In the genomic region with DNA sequence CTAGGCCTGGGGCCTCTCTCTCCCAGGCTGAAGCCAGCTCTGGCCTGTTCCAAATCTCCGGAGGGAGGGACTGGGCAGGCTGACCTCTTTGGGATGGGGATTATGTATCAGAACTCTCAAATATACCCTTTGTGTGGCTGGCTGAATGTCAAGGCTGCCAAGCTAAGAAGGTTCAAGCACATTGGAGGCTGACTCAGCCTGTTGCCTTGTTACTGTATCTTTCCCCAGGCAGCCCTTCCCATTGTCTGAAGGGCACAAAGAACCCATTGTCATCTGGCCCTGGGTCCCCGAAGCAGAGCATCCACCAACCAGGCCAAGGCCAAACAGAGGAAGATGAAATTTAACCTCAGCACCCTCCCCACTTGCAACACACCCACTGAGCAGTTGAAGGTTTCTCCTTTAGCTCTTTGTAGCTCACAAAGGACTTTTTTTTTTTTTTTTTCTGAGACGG, we compare ENCODE assay signal across 15 cellular contexts. TPM values are rescaled to one million over a fixed set of nuclear protein-coding genes. Genes with fewer than 3 reads are reported as not detected.
DNase-seq lines count a peak whose midpoint lies in the region; ATAC-seq and TF ChIP-seq lines count a peak whose summit lies in the region.
"Had no signal": no experiment of that assay in that cellular context is flagged by ENCODE, and none has a peak within 500 bp of the region (broad histone marks: within the 10 kb centered on the region; RNA-seq: fewer than 3 reads in every experiment).

No MANE protein-coding gene starts in this region.

- peaks cover 19 to 29% of the 10 kb centered on the region in 2 donors for H3K4me1 ChIP-seq in gastrocnemius medialis
- H3K4me1 ChIP-seq: BLaER1 had no signal

- no peaks in the 10 kb centered on the region for H3K27me3 ChIP-seq in layer of hippocampus (ENCODE audit: control insufficient read depth, insufficient read depth, low read length)
- no peaks in the 10 kb centered on the region for H3K27me3 ChIP-seq in gastrocnemius medialis
- H3K27me3 ChIP-seq: BLaER1 had no signal

- DNase-seq in HT1080 (ENCODE audit: low read depth) (peak; percentile 99), astrocyte of the hippocampus (ENCODE audit: low read depth, low spot score) (peak; percentile 58), gastrocnemius medialis (no peak), CD14-positive monocyte (ENCODE audit: low spot score) (no peak)
- no peak for DNase-seq in activated T-cell treated with anti-CD3 and anti-CD28 coated beads, Interleukin-2, amount 50 U/mL, for 24 hours
- no peak for DNase-seq in activated T-cell treated with anti-CD3 and anti-CD28 coated beads, Interleukin-2, amount 50 U/mL, for 1 hour
- DNase-seq: activated CD8-positive, alpha-beta memory T cell treated with anti-CD3 and anti-CD28 coated beads, Interleukin-2, amount 50 U/mL, for 48 hours; GDM1; NCI-H526 treated with DMSO at 0.1 percent for 48 hours; SIG-M5; stimulated activated naive B cell treated with anti-CD40 and anti-IgM and Interleukin-4, amounts not matched to agents 10 μg/mL and 1 μg/mL and 100 μg/mL, for 72 hours had no signal

- no peak for TF ChIP-seq POLR2A in gastrocnemius medialis (IDR thresholded peaks at IDR 0.05)

- H3K36me3 Mint-ChIP-seq in activated T-cell treated with anti-CD3 and anti-CD28 coated beads, Interleukin-2, amount 50 U/mL, for 24 hours (ENCODE audit: low read depth), result no peaks in the 10 kb centered on the region
- no peaks in the 10 kb centered on the region for H3K36me3 Mint-ChIP-seq in CD14-positive monocyte
- H3K36me3 Mint-ChIP-seq: natural killer cell treated with Interleukin-12 subunit alpha and Interleukin-12 subunit beta and Interleukin-15 and Interleukin-18, amount 100 ng/mL, for 72 hours; stimulated activated naive B cell treated with anti-CD40 and anti-IgM and Interleukin-4, amounts not matched to agents 10 μg/mL and 1 μg/mL and 100 μg/mL, for 72 hours had no signal

- intact Hi-C loops in gastrocnemius medialis (cut with DNase I; ENCODE audit: low total_unique reads) (no loop called here), CD14-positive monocyte (cut with micrococcal nuclease) (no loop called here)

- H3K9me3 Mint-ChIP-seq in activated T-cell treated with anti-CD3 and anti-CD28 coated beads, Interleukin-2, amount 50 U/mL, for 24 hours, result no peaks in the 10 kb centered on the region
- no peaks in the 10 kb centered on the region for H3K9me3 Mint-ChIP-seq in CD14-positive monocyte
- H3K9me3 Mint-ChIP-seq: natural killer cell treated with Interleukin-12 subunit alpha and Interleukin-12 subunit beta and Interleukin-15 and Interleukin-18, amount 100 ng/mL, for 72 hours; stimulated activated naive B cell treated with anti-CD40 and anti-IgM and Interleukin-4, amounts not matched to agents 10 μg/mL and 1 μg/mL and 100 μg/mL, for 72 hours had no signal

- in situ Hi-C loops in gastrocnemius medialis (cut with MboI; ENCODE audit: low sequenced_read_pairs in 4 of 4), result no loop called here

- no peaks in the 10 kb centered on the region for H3K4me1 Mint-ChIP-seq in activated T-cell treated with anti-CD3 and anti-CD28 coated beads, Interleukin-2, amount 50 U/mL, for 24 hours (ENCODE audit: low read depth)
- H3K4me1 Mint-ChIP-seq in CD14-positive monocyte, result no peaks in the 10 kb centered on the region

- no peaks in the 10 kb centered on the region for H3K9me3 ChIP-seq in gastrocnemius medialis
- H3K9me3 ChIP-seq: BLaER1 had no signal

- no peak overlapping the region for H3K4me3 Mint-ChIP-seq in activated T-cell treated with anti-CD3 and anti-CD28 coated beads, Interleukin-2, amount 50 U/mL, for 24 hours
- H3K4me3 Mint-ChIP-seq in CD14-positive monocyte, result no peak overlapping the region
- H3K4me3 Mint-ChIP-seq: natural killer cell treated with Interleukin-12 subunit alpha and Interleukin-12 subunit beta and Interleukin-15 and Interleukin-18, amount 100 ng/mL, for 72 hours; stimulated activated naive B cell treated with anti-CD40 and anti-IgM and Interleukin-4, amounts not matched to agents 10 μg/mL and 1 μg/mL and 100 μg/mL, for 72 hours had no signal

- H3K4me3 ChIP-seq in gastrocnemius medialis, result no peak overlapping the region
- H3K4me3 ChIP-seq: BLaER1 had no signal

- H3K27ac ChIP-seq in layer of hippocampus (ENCODE audit: low read depth, low read length), result peak overlapping the region; percentile 89
- H3K27ac ChIP-seq in gastrocnemius medialis, result peak overlapping the region in 2 of 4 donors; percentile 20 to 43
- H3K27ac ChIP-seq: BLaER1 had no signal

- ATAC-seq in gastrocnemius medialis, result peak; percentile 22
- ATAC-seq in GM19467 (IDR thresholded peaks at IDR 0.05; ENCODE audit: unreplicated experiment), result no peak
- ATAC-seq: natural killer cell treated with Interleukin-12 subunit alpha and Interleukin-12 subunit beta and Interleukin-15 and Interleukin-18, amount 100 ng/mL, for 72 hours; stimulated activated naive B cell treated with anti-CD40 and anti-IgM and Interleukin-4, amounts not matched to agents 10 μg/mL and 1 μg/mL and 100 μg/mL, for 72 hours had no signal

- H3K27ac Mint-ChIP-seq in activated T-cell treated with anti-CD3 and anti-CD28 coated beads, Interleukin-2, amount 50 U/mL, for 24 hours, result no peak overlapping the region
- peak overlapping the region in 1 of 7 donors; percentile 47 for H3K27ac Mint-ChIP-seq in CD14-positive monocyte
- H3K27ac Mint-ChIP-seq: natural killer cell treated with Interleukin-12 subunit alpha and Interleukin-12 subunit beta and Interleukin-15 and Interleukin-18, amount 100 ng/mL, for 72 hours; stimulated activated naive B cell treated with anti-CD40 and anti-IgM and Interleukin-4, amounts not matched to agents 10 μg/mL and 1 μg/mL and 100 μg/mL, for 72 hours had no signal

- TF ChIP-seq CTCF in gastrocnemius medialis (IDR thresholded peaks at IDR 0.05 in 4 of 5, conservative IDR thresholded peaks at IDR 0.05 in 1 of 5) (no peak), CD14-positive monocyte (IDR thresholded peaks at IDR 0.05) (no peak)

- no peaks in the 10 kb centered on the region for H3K27me3 Mint-ChIP-seq in activated T-cell treated with anti-CD3 and anti-CD28 coated beads, Interleukin-2, amount 50 U/mL, for 24 hours
- peaks cover 2% of the 10 kb centered on the region in 3 donors for H3K27me3 Mint-ChIP-seq in CD14-positive monocyte (ENCODE audit: low read depth in 3 of 3)

- H3K36me3 ChIP-seq in gastrocnemius medialis, result no peaks in the 10 kb centered on the region
- H3K36me3 ChIP-seq: BLaER1 had no signal

RNA-seq across cellular contexts. Expression of a gene that starts 7.3 kb away (rescaled TPM):
- 955 and 1,238 TPM in 2 replicates for total RNA-seq in HT1080 (2014; rRNA removed; shearing (Covaris generic))
- 969 and 1,116 TPM in 2 replicates for polyA plus RNA-seq in HT1080 (2015; cell fraction: cytosol; rRNA removed)
- polyA plus RNA-seq in HT1080 (2015; cell fraction: nucleus; rRNA removed), result 1,737 and 2,034 TPM in 2 replicates
- total RNA-seq in gastrocnemius medialis, result 100 to 1,000 TPM in 3 of 4 donors, 10 to 100 TPM in 1; 87.7 to 209 (median 163) TPM
- polyA plus RNA-seq in CD14-positive monocyte, result 10 to 100 TPM; 10.7 to 19.7 TPM
- total RNA-seq: natural killer cell treated with Interleukin-12 subunit alpha and Interleukin-12 subunit beta and Interleukin-15 and Interleukin-18, amount 100 ng/mL, for 72 hours had no signal

Comparison
In these comparisons a context has a peak if more than half of its experiments do, and no peak if none do; other contexts are left out.
1. DNase-seq: peak in HT1080 (single experiment) and astrocyte of the hippocampus (single experiment); none in gastrocnemius medialis (0 of 2), activated T-cell treated with anti-CD3 and anti-CD28 coated beads, Interleukin-2, amount 50 U/mL, for 24 hours (single experiment), CD14-positive monocyte (single experiment) and activated T-cell treated with anti-CD3 and anti-CD28 coated beads, Interleukin-2, amount 50 U/mL, for 1 hour (single experiment).